2 cellular contexts compared by ENCODE assay signal in the genomic region with DNA sequence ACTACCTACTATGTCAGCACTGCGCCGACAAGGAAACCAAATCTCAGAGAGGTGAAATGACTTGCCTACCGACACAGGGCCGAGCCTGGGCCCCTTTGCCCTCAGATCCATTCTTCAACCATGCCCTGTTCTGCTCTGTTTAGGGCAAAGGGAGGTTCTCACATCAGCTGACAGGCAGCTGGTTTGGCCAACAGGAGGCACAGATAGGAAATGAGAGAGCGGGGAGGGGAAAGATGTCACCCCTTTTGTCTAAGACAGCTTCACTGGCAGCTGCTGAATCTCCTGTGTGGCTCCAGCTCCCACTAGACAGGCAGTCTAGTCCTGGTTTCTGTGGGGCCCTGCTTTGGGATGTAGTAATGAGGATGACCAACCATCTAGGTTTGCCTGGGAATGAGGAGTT.
TF ChIP-seq lines count a peak whose summit lies in the region.

No MANE protein-coding gene starts in this region.

TF ChIP-seq in IMR-90, 13 proteins besides CTCF, POLR2A, EP300 and RAD21:
- no peak for TF ChIP-seq BHLHE40 (IDR thresholded peaks at IDR 0.05; ENCODE audit: low read depth, low read length)
- TF ChIP-seq, protein P1, sequence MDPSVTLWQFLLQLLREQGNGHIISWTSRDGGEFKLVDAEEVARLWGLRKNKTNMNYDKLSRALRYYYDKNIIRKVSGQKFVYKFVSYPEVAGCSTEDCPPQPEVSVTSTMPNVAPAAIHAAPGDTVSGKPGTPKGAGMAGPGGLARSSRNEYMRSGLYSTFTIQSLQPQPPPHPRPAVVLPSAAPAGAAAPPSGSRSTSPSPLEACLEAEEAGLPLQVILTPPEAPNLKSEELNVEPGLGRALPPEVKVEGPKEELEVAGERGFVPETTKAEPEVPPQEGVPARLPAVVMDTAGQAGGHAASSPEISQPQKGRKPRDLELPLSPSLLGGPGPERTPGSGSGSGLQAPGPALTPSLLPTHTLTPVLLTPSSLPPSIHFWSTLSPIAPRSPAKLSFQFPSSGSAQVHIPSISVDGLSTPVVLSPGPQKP (IDR thresholded peaks at IDR 0.05; ENCODE audit: borderline replicate concordance, low read depth, low read length) = no peak
- TF ChIP-seq SMC3 (IDR thresholded peaks at IDR 0.05; ENCODE audit: low read depth, low read length) = no peak
- no peak for TF ChIP-seq CEBPB (IDR thresholded peaks at IDR 0.05; ENCODE audit: low read depth, low read length)
- TF ChIP-seq NFE2L2 (IDR thresholded peaks at IDR 0.05; ENCODE audit: low read depth, low read length) = no peak
- TF ChIP-seq MAFK (IDR thresholded peaks at IDR 0.05; ENCODE audit: low read depth, low read length) = no peak
- no peak for TF ChIP-seq MXI1 (IDR thresholded peaks at IDR 0.05; ENCODE audit: borderline replicate concordance, low read depth, low read length)
- TF ChIP-seq FOS (IDR thresholded peaks at IDR 0.05; ENCODE audit: low read depth, low read length) = no peak
- no peak for TF ChIP-seq MAZ (IDR thresholded peaks at IDR 0.05; ENCODE audit: borderline replicate concordance, low read depth, low read length)
- no peak for TF ChIP-seq USF2 (IDR thresholded peaks at IDR 0.05; ENCODE audit: low read depth, low read length)
- TF ChIP-seq CHD1 (IDR thresholded peaks at IDR 0.05; ENCODE audit: low read depth, low read length) = no peak
- TF ChIP-seq RCOR1 (IDR thresholded peaks at IDR 0.05; ENCODE audit: insufficient replicate concordance, low read length) = no peak
- TF ChIP-seq RFX5 (IDR thresholded peaks at IDR 0.05; ENCODE audit: low read depth, low read length) = no peak
TF ChIP-seq in IMR-90: peak in this region for 0.

TF ChIP-seq in GM12878, 131 proteins besides CTCF, POLR2A, EP300 and RAD21:
- TF ChIP-seq PKNOX1 (IDR thresholded peaks at IDR 0.05) (peak; percentile 90), CBX3 (IDR thresholded peaks at IDR 0.05; ENCODE audit: borderline replicate concordance, low read depth) (no peak)
- TF ChIP-seq, protein P2, sequence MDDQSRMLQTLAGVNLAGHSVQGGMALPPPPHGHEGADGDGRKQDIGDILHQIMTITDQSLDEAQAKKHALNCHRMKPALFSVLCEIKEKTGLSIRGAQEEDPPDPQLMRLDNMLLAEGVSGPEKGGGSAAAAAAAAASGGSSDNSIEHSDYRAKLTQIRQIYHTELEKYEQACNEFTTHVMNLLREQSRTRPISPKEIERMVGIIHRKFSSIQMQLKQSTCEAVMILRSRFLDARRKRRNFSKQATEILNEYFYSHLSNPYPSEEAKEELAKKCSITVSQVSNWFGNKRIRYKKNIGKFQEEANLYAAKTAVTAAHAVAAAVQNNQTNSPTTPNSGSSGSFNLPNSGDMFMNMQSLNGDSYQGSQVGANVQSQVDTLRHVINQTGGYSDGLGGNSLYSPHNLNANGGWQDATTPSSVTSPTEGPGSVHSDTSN (IDR thresholded peaks at IDR 0.05; ENCODE audit: insufficient replicate concordance, low read depth, low read length) = peak; percentile 86
- TF ChIP-seq, protein P3, sequence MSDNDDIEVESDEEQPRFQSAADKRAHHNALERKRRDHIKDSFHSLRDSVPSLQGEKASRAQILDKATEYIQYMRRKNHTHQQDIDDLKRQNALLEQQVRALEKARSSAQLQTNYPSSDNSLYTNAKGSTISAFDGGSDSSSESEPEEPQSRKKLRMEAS (IDR thresholded peaks at IDR 0.05; ENCODE audit: low read depth, low read length) = no peak
